In genomic region chr1:230978491-230979388, GRCh38 we compare ENCODE assay signal across 8 cellular contexts. TPM values are rescaled to one million over a fixed set of nuclear protein-coding genes. Genes with fewer than 3 reads are reported as not detected.
A peak's percentile ranks its signal among the peaks of the same experiment; 100 is the strongest.
DNase-seq lines count a peak whose midpoint lies in the region; ATAC-seq lines count a peak whose summit lies in the region.

TSS of gene ARV1 (plus strand) at chr1:230979094. CDS start at chr1:230979106, 12 bp downstream.
TSS of gene TTC13 (minus strand) at chr1:230978861. CDS start at chr1:230978830, 31 bp downstream.

- no peaks in the 10 kb centered on the region for H3K9me3 Mint-ChIP-seq in CD4-positive, CD25-positive, alpha-beta regulatory T cell

- DNase-seq in CD4-positive, CD25-positive, alpha-beta regulatory T cell: peak; percentile 97 to 99 (median 98)
- DNase-seq in NCI-H748 treated with DMSO at 0.1 percent for 48 hours (lab: John Stamatoyannopoulos, UW) (peak; percentile 89), dedifferentiated amniotic fluid mesenchymal stem cell (ENCODE audit: extremely low spot score) (peak; percentile 97), left lobe of liver (ENCODE audit: low spot score) (peak; percentile 99)
- peak; percentile 84 to 97 for DNase-seq in activated CD4-positive, alpha-beta T cell treated with anti-CD3 and anti-CD28 coated beads, Interleukin-2, amount 50 U/mL, for 24 hours (ENCODE audit: low read depth in 1 of 2, low spot score in 1 of 2)
- DNase-seq in stimulated activated CD4-positive, alpha-beta T cell treated with anti-CD3 and anti-CD28 coated beads, Interleukin-2, amount 100 ng/mL, for 4 hours (ENCODE audit: low read depth): peak; percentile 98

- peaks cover 5% of the 10 kb centered on the region for H3K36me3 Mint-ChIP-seq in CD4-positive, CD25-positive, alpha-beta regulatory T cell

- H3K27ac Mint-ChIP-seq in CD4-positive, CD25-positive, alpha-beta regulatory T cell: peak within 1 kb of the TSS; percentile 93 to 98 (median 94)

- no peaks in the 10 kb centered on the region for H3K9me3 ChIP-seq in CD4-positive, CD25-positive, alpha-beta regulatory T cell (ENCODE audit: control insufficient read depth in 2 of 2, low read length in 2 of 2)

- H3K27me3 Mint-ChIP-seq in CD4-positive, CD25-positive, alpha-beta regulatory T cell: no peaks in the 10 kb centered on the region

- H3K36me3 ChIP-seq in CD4-positive, CD25-positive, alpha-beta regulatory T cell (ENCODE audit: control insufficient read depth, insufficient read depth, low read length): peaks cover 18% of the 10 kb centered on the region

- H3K27ac ChIP-seq in CD4-positive, CD25-positive, alpha-beta regulatory T cell (ENCODE audit: insufficient read depth, low read length, poor library complexity, severe bottlenecking): peak within 1 kb of the TSS; percentile 84

- peaks cover 47% of the 10 kb centered on the region for H3K4me1 ChIP-seq in CD4-positive, CD25-positive, alpha-beta regulatory T cell (ENCODE audit: control insufficient read depth, insufficient read depth, low read length, poor library complexity, severe bottlenecking)

- H3K4me1 Mint-ChIP-seq in CD4-positive, CD25-positive, alpha-beta regulatory T cell: peaks cover 8 to 39% (median 29%) of the 10 kb centered on the region in 4 donors

- H3K4me3 Mint-ChIP-seq in CD4-positive, CD25-positive, alpha-beta regulatory T cell: peak within 1 kb of the TSS; percentile 89 to 97 (median 95)

- peak; percentile 96 to 97 for ATAC-seq in CD4-positive, CD25-positive, alpha-beta regulatory T cell (ENCODE audit: low read depth in 2 of 2)
- ATAC-seq in GM19395 (IDR thresholded peaks at IDR 0.05; ENCODE audit: unreplicated experiment) (peak; percentile 87), HG03565 (IDR thresholded peaks at IDR 0.05; ENCODE audit: unreplicated experiment) (peak; percentile 89), left lobe of liver (peak; percentile 99)

- no peaks in the 10 kb centered on the region for H3K27me3 ChIP-seq in CD4-positive, CD25-positive, alpha-beta regulatory T cell (ENCODE audit: control insufficient read depth, insufficient read depth, low read length)

- peak within 1 kb of the TSS; percentile 91 for H3K4me3 ChIP-seq in CD4-positive, CD25-positive, alpha-beta regulatory T cell (ENCODE audit: low read depth, low read length)

RNA-seq across cellular contexts. Expression of gene ARV1, which starts in this region (rescaled TPM):
- 6.8 TPM for total RNA-seq in CD4-positive, CD25-positive, alpha-beta regulatory T cell
- polyA plus RNA-seq in CD4-positive, CD25-positive, alpha-beta regulatory T cell: 10 to 100 TPM; 30.7 to 41.6 (median 35.1) TPM
- total RNA-seq in left lobe of liver: 10.6 TPM

RNA-seq across cellular contexts. Expression of gene TTC13, which starts in this region (rescaled TPM):
- total RNA-seq in CD4-positive, CD25-positive, alpha-beta regulatory T cell: 40.5 TPM
- polyA plus RNA-seq in CD4-positive, CD25-positive, alpha-beta regulatory T cell: 10 to 100 TPM in 3 of 4 donors, 1 to 10 TPM in 1; 8.9 to 13.8 (median 11.1) TPM
- 7.5 TPM for total RNA-seq in left lobe of liver

Comparison
In these comparisons a context has a peak if more than half of its experiments do, and no peak if none do; other contexts are left out.
1. Peak in every context shown above with its lines: DNase-seq, ATAC-seq, H3K4me3 ChIP-seq and H3K27ac ChIP-seq.